17 cellular contexts compared by ENCODE assay signal in the genomic region with DNA sequence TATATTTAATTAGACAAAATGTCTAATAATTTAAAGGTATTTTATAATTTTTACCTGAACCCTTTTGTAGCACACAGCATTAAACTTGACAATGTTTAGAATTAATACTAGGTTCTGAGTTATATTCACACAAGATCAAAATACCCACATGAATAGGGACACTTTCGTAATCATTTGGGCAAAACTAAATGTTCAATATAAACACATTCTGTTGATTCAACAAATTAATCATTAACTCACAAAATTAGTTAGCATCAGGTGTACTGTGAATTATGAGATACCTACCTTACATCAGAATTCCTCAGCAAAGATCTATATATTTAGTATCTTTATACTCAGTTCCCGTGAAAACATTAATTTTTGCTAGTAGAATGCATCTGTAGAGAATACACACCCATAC.
DNase-seq lines count a peak whose midpoint lies in the region; ATAC-seq and TF ChIP-seq lines count a peak whose summit lies in the region.
"Had no signal": no experiment of that assay in that cellular context is flagged by ENCODE, and none has a peak within 500 bp of the region (broad histone marks: within the 10 kb centered on the region; RNA-seq: fewer than 3 reads in every experiment).

No MANE protein-coding gene starts in this region.

- H3K4me1 Mint-ChIP-seq in stimulated activated naive CD8-positive, alpha-beta T cell treated with anti-CD3 and anti-CD28 coated beads, Interleukin-15, amount 100 ng/mL, for 72 hours: no peaks in the 10 kb centered on the region
- H3K4me1 Mint-ChIP-seq: IgD-negative memory B cell had no signal

- BruUV-seq in HCT116 (replicated peaks; lab: Mats Ljungman, UMichigan): no TSS peak

- no peak overlapping the region for H3K4me3 Mint-ChIP-seq in stimulated activated naive CD8-positive, alpha-beta T cell treated with anti-CD3 and anti-CD28 coated beads, Interleukin-15, amount 100 ng/mL, for 72 hours
- H3K4me3 Mint-ChIP-seq: CD4-positive, alpha-beta T cell; IgD-negative memory B cell had no signal

- DNase-seq in DMS53 (lab: John Stamatoyannopoulos, UW) (peak; percentile 61), HCT116 (ENCODE audit: low read depth, low spot score) (no peak), epithelial cell of prostate (ENCODE audit: low read depth, low spot score) (no peak), renal cortical epithelial cell (ENCODE audit: low read depth) (peak; percentile 33), body of pancreas (no peak)
- DNase-seq in stimulated activated naive CD8-positive, alpha-beta T cell treated with anti-CD3 and anti-CD28 coated beads, Interleukin-15, amount 100 ng/mL, for 72 hours: no peak
- DNase-seq: AML-193; Caco-2; CD4-positive, alpha-beta T cell; DMS79 treated with DMSO at 0.1 percent for 48 hours; GF-D8; GOT3; H7 had no signal

- no peak for TF ChIP-seq RAD21 in HCT116 (IDR thresholded peaks at IDR 0.05; ENCODE audit: low read depth)

- H3K4me1 ChIP-seq in HCT116 (ENCODE audit: control insufficient read depth in 1 of 2, insufficient read depth in 2 of 2, low read length in 2 of 2) (peaks cover 5 to 7% of the 10 kb centered on the region in 2 experiments; a peak in 3 of 4 replicates), body of pancreas (no peaks in the 10 kb centered on the region)
- H3K4me1 ChIP-seq: A549 had no signal

- no peak overlapping the region for H3K4me3 ChIP-seq in HCT116 (replicated peaks in 1 of 2; ENCODE audit: low read depth in 1 of 2, low read length in 2 of 2)
- no peak overlapping the region for H3K4me3 ChIP-seq in body of pancreas
- H3K4me3 ChIP-seq: A549 had no signal

- ATAC-seq in HCT116: no peak
- ATAC-seq in body of pancreas: no peak
- no peak for ATAC-seq in stimulated activated naive CD8-positive, alpha-beta T cell treated with anti-CD3 and anti-CD28 coated beads, Interleukin-15, amount 100 ng/mL, for 72 hours
- no peak for ATAC-seq in GM19452 (IDR thresholded peaks at IDR 0.05; ENCODE audit: unreplicated experiment)
- ATAC-seq: A549 had no signal

- CTCF ChIA-PET in HCT116 (lab: Charles Lee): no interaction called here

- H3K36me3 ChIP-seq in HCT116 (ENCODE audit: control insufficient read depth in 1 of 2, insufficient read depth in 2 of 2, low read length in 2 of 2) (no peaks in the 10 kb centered on the region), body of pancreas (replicated peaks in 1 of 2; ENCODE audit: insufficient read depth in 1 of 2, low read depth in 2 of 2) (no peaks in the 10 kb centered on the region)

- WGBS in body of pancreas, 2 donors: 57 to 63% methylated on average over 2 of the region's 2 CpGs

- no peaks in the 10 kb centered on the region for H3K27me3 ChIP-seq in HCT116 (ENCODE audit: insufficient read depth, low read length)
- peaks cover 0 to 5% of the 10 kb centered on the region in 2 donors for H3K27me3 ChIP-seq in body of pancreas

- H3K4me2 ChIP-seq in HCT116 (ENCODE audit: low read length): no peak overlapping the region; the same call in 1 of the 2 replicates

- RAD21 ChIA-PET in HCT116 (lab: Charles Lee; ENCODE audit: low non-redundant PET in 1 of 2, low total read pairs in 2 of 2, uncharacterized antibody in 2 of 2, unreplicated experiment in 2 of 2): no interaction called here

- POLR2A ChIA-PET in HCT116 (lab: Charles Lee): no interaction called here

- no peaks in the 10 kb centered on the region for H3K9me3 Mint-ChIP-seq in stimulated activated naive CD8-positive, alpha-beta T cell treated with anti-CD3 and anti-CD28 coated beads, Interleukin-15, amount 100 ng/mL, for 72 hours
- H3K9me3 Mint-ChIP-seq: CD4-positive, alpha-beta T cell; IgD-negative memory B cell had no signal

- TF ChIP-seq POLR2A in HCT116 (IDR thresholded peaks at IDR 0.05; ENCODE audit: borderline replicate concordance, extremely low read depth, insufficient read depth, insufficient read length) (no peak), body of pancreas (IDR thresholded peaks at IDR 0.05) (no peak)

- H3K9ac ChIP-seq in HCT116 (ENCODE audit: low read length): no peak overlapping the region

- no peaks in the 10 kb centered on the region for H3K79me2 ChIP-seq in HCT116 (ENCODE audit: insufficient read depth, low read length)

- TF ChIP-seq CTCF in HCT116 (IDR thresholded peaks at IDR 0.05 in 2 of 3, conservative IDR thresholded peaks at IDR 0.05 in 1 of 3; ENCODE audit: borderline replicate concordance in 1 of 3, insufficient read depth in 1 of 3, low read depth in 2 of 3, low read length in 2 of 3): no peak
- no peak for TF ChIP-seq CTCF in body of pancreas (IDR thresholded peaks at IDR 0.05)

- H2AFZ ChIP-seq in HCT116 (ENCODE audit: low read depth, low read length, poor library complexity, severe bottlenecking): peak overlapping the region; percentile 92

- no peak overlapping the region for H3K27ac Mint-ChIP-seq in stimulated activated naive CD8-positive, alpha-beta T cell treated with anti-CD3 and anti-CD28 coated beads, Interleukin-15, amount 100 ng/mL, for 72 hours
- H3K27ac Mint-ChIP-seq: CD4-positive, alpha-beta T cell; IgD-negative memory B cell had no signal

- intact Hi-C loops in HCT116 (cut with micrococcal nuclease): no loop called here
- intact Hi-C loops in body of pancreas (cut with DNase I): no loop called here

- no peaks in the 10 kb centered on the region for H3K9me3 ChIP-seq in HCT116 (ENCODE audit: control insufficient read depth in 1 of 2, insufficient read depth in 1 of 2, low read depth in 1 of 2, low read length in 2 of 2)
- no peaks in the 10 kb centered on the region for H3K9me3 ChIP-seq in body of pancreas
- H3K9me3 ChIP-seq: A549, Caco-2 had no signal

- no peaks in the 10 kb centered on the region for H3K27me3 Mint-ChIP-seq in stimulated activated naive CD8-positive, alpha-beta T cell treated with anti-CD3 and anti-CD28 coated beads, Interleukin-15, amount 100 ng/mL, for 72 hours
- H3K27me3 Mint-ChIP-seq: CD4-positive, alpha-beta T cell; IgD-negative memory B cell had no signal

- no peaks in the 10 kb centered on the region for H4K20me1 ChIP-seq in HCT116 (ENCODE audit: insufficient read depth)

- H3K27ac ChIP-seq in HCT116 (ENCODE audit: low read depth, low read length): peak overlapping the region; percentile 35; the same call in 1 of the 2 replicates
- peak overlapping the region; percentile 86 for H3K27ac ChIP-seq in epithelial cell of prostate
- no peak overlapping the region for H3K27ac ChIP-seq in body of pancreas
- H3K27ac ChIP-seq: A549, C4-2B had no signal

- no peaks in the 10 kb centered on the region for H3K9me2 ChIP-seq in HCT116 (ENCODE audit: insufficient read depth)

TF ChIP-seq in HCT116, 20 proteins besides CTCF, POLR2A, EP300 and RAD21:
- TF ChIP-seq, protein P1, sequence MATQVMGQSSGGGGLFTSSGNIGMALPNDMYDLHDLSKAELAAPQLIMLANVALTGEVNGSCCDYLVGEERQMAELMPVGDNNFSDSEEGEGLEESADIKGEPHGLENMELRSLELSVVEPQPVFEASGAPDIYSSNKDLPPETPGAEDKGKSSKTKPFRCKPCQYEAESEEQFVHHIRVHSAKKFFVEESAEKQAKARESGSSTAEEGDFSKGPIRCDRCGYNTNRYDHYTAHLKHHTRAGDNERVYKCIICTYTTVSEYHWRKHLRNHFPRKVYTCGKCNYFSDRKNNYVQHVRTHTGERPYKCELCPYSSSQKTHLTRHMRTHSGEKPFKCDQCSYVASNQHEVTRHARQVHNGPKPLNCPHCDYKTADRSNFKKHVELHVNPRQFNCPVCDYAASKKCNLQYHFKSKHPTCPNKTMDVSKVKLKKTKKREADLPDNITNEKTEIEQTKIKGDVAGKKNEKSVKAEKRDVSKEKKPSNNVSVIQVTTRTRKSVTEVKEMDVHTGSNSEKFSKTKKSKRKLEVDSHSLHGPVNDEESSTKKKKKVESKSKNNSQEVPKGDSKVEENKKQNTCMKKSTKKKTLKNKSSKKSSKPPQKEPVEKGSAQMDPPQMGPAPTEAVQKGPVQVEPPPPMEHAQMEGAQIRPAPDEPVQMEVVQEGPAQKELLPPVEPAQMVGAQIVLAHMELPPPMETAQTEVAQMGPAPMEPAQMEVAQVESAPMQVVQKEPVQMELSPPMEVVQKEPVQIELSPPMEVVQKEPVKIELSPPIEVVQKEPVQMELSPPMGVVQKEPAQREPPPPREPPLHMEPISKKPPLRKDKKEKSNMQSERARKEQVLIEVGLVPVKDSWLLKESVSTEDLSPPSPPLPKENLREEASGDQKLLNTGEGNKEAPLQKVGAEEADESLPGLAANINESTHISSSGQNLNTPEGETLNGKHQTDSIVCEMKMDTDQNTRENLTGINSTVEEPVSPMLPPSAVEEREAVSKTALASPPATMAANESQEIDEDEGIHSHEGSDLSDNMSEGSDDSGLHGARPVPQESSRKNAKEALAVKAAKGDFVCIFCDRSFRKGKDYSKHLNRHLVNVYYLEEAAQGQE (IDR thresholded peaks at IDR 0.05; ENCODE audit: low read depth): no peak
- TF ChIP-seq EGR1 (IDR thresholded peaks at IDR 0.05; ENCODE audit: low read depth): no peak

Comparison
In these comparisons a context has a peak if more than half of its experiments do, and no peak if none do; other contexts are left out.
1. DNase-seq: peak in DMS53 (single experiment) and renal cortical epithelial cell (single experiment); none in HCT116 (single experiment), epithelial cell of prostate (single experiment), body of pancreas (0 of 4) and stimulated activated naive CD8-positive, alpha-beta T cell treated with anti-CD3 and anti-CD28 coated beads, Interleukin-15, amount 100 ng/mL, for 72 hours (0 of 2).
2. H3K27ac ChIP-seq: peak in HCT116 (single experiment) and epithelial cell of prostate (single experiment); none in body of pancreas (0 of 4).